ENCODE assay signal across 9 cellular contexts in genomic region chr5:133247881-133248642, GRCh38.
DNase-seq lines count a peak whose midpoint lies in the region; ATAC-seq, FAIRE-seq and TF ChIP-seq lines count a peak whose summit lies in the region.
"Had no signal": no experiment of that assay in that cellular context is flagged by ENCODE, and none has a peak within 500 bp of the region (broad histone marks: within the 10 kb centered on the region; RNA-seq: fewer than 3 reads in every experiment).

No MANE protein-coding gene starts in this region.

- peaks cover under 1% of the 10 kb centered on the region for H3K27me3 Mint-ChIP-seq in Calu3 (ENCODE audit: unreplicated experiment)

- TF ChIP-seq CTCF in Calu3 (IDR thresholded peaks at IDR 0.05; ENCODE audit: unreplicated experiment) (peak; percentile 80), cardiac fibroblast (IDR thresholded peaks at IDR 0.05; ENCODE audit: low read depth, low read length) (peak; percentile 62), vagina (IDR thresholded peaks at IDR 0.05) (no peak)

- FAIRE-seq in GM19239 (lab: Jason Lieb, UNC), result no peak

- ATAC-seq in GM18505 (IDR thresholded peaks at IDR 0.05; ENCODE audit: unreplicated experiment), result no peak

- H3K36me3 Mint-ChIP-seq in Calu3 (ENCODE audit: insufficient read depth, unreplicated experiment), result peaks cover 4% of the 10 kb centered on the region

- no peak for TF ChIP-seq POLR2A in vagina (IDR thresholded peaks at IDR 0.05)
- TF ChIP-seq POLR2A in GM18505 (IDR thresholded peaks at IDR 0.05; ENCODE audit: borderline replicate concordance, extremely low read depth, insufficient read depth, insufficient read length), result no peak

- no TSS peak for BruUV-seq in Calu3 (replicated peaks; lab: Mats Ljungman, UMichigan)

- DNase-seq in Calu3 (peak; percentile 76), MG63 (peak; percentile 83), cardiac fibroblast (ENCODE audit: low read depth in 2 of 2) (peak; percentile 52 to 65), myocyte (ENCODE audit: low read depth) (peak; percentile 98), NCI-H2171 treated with DMSO at 0.1 percent for 48 hours (lab: John Stamatoyannopoulos, UW) (no peak), GM19239 (ENCODE audit: insufficient read length, low spot score) (no peak), vagina (ENCODE audit: extremely low spot score in 2 of 2) (no peak)

- peaks cover 41% of the 10 kb centered on the region for H3K4me1 Mint-ChIP-seq in Calu3 (ENCODE audit: low read depth, unreplicated experiment)

- no peak overlapping the region for H3K4me3 Mint-ChIP-seq in Calu3 (ENCODE audit: low read depth, unreplicated experiment)

- CTCF ChIA-PET in Calu3 (lab: Charles Lee), result interaction anchor here (0.6 to 1.9 kb wide), 11 partner anchors 9 to 697 kb away, joined by 3 to 18 read pairs (median 3); no protein-coding TSS in a partner anchor

- H3K4me1 ChIP-seq in vagina, result no peaks in the 10 kb centered on the region

- H3K27ac ChIP-seq in vagina, result no peak overlapping the region
- H3K27ac ChIP-seq: epithelial cell of prostate had no signal

- H3K9me3 ChIP-seq in MG63, result no peaks in the 10 kb centered on the region
- H3K9me3 ChIP-seq in vagina, result no peaks in the 10 kb centered on the region

- no peaks in the 10 kb centered on the region for H3K9me3 Mint-ChIP-seq in Calu3 (ENCODE audit: low read depth, unreplicated experiment)

- H3K36me3 ChIP-seq in MG63 (no peaks in the 10 kb centered on the region), vagina (no peaks in the 10 kb centered on the region)

- intact Hi-C loops in Calu3 (cut with micrococcal nuclease; ENCODE audit: unreplicated experiment) (loop anchor here (1.0 to 5.0 kb wide), 2 partner anchors 39 to 137 kb away; no protein-coding TSS in a partner anchor), vagina (cut with DNase I) (no loop called here)

- H3K4me3 ChIP-seq in MG63 (no peak overlapping the region), cardiac fibroblast (replicated peaks in 1 of 2; ENCODE audit: low read depth in 2 of 2, low read length in 2 of 2) (no peak overlapping the region), vagina (no peak overlapping the region)

- no peak overlapping the region for H3K27ac Mint-ChIP-seq in Calu3 (ENCODE audit: unreplicated experiment)

- H3K27me3 ChIP-seq in MG63 (no peaks in the 10 kb centered on the region), vagina (no peaks in the 10 kb centered on the region)

Comparison
In these comparisons a context has a peak if more than half of its experiments do, and no peak if none do; other contexts are left out.
1. DNase-seq: peak in Calu3 (single experiment), MG63 (single experiment), cardiac fibroblast (2 of 2) and myocyte (single experiment); none in NCI-H2171 treated with DMSO at 0.1 percent for 48 hours (single experiment), GM19239 (single experiment) and vagina (0 of 2).
2. CTCF ChIP-seq: peak in Calu3 (single experiment) and cardiac fibroblast (single experiment); none in vagina (0 of 3).